In the genomic region with DNA sequence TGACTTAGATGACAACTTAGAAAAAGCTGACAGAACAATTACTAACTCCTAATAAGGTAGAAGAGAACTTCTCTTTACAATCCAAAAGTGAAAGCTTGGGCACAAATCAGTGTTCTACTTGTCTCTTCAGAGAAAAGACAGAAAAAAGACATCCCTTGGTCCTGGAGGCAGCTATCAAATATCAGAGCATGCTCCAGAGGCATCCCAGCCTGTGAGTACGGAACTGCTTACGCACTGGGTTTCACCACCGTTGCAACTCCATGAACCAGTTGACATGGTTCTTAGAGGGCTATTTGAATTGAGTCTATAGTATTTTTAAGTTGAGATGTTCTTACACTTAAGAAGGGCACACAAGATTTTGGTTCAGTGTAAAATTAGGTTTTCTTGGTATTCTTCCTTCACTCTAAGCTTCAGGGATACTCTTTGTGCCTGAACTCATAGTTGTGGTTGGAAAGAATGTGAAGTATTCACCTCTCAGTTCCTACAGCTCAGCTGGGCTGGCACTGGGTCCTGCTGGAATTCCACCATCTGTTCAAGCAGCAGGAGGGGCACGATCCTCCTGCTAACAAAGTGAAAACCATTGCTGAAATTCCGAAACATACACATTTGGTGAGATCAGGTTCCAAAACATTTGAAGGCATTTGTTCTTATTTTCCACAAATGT, we compare ENCODE assay signal across 1 cellular context.
TF ChIP-seq lines count a peak whose summit lies in the region.

No MANE protein-coding gene starts in this region.

TF ChIP-seq in HepG2, 621 proteins besides CTCF, POLR2A, EP300 and RAD21:
- TF ChIP-seq ZSCAN29 (CRISPR knock-in tag; conservative IDR thresholded peaks at IDR 0.05) = no peak
- TF ChIP-seq TFAP4 (IDR thresholded peaks at IDR 0.05; ENCODE audit: borderline replicate concordance, low read depth) = peak; percentile 79
- TF ChIP-seq, protein P1, sequence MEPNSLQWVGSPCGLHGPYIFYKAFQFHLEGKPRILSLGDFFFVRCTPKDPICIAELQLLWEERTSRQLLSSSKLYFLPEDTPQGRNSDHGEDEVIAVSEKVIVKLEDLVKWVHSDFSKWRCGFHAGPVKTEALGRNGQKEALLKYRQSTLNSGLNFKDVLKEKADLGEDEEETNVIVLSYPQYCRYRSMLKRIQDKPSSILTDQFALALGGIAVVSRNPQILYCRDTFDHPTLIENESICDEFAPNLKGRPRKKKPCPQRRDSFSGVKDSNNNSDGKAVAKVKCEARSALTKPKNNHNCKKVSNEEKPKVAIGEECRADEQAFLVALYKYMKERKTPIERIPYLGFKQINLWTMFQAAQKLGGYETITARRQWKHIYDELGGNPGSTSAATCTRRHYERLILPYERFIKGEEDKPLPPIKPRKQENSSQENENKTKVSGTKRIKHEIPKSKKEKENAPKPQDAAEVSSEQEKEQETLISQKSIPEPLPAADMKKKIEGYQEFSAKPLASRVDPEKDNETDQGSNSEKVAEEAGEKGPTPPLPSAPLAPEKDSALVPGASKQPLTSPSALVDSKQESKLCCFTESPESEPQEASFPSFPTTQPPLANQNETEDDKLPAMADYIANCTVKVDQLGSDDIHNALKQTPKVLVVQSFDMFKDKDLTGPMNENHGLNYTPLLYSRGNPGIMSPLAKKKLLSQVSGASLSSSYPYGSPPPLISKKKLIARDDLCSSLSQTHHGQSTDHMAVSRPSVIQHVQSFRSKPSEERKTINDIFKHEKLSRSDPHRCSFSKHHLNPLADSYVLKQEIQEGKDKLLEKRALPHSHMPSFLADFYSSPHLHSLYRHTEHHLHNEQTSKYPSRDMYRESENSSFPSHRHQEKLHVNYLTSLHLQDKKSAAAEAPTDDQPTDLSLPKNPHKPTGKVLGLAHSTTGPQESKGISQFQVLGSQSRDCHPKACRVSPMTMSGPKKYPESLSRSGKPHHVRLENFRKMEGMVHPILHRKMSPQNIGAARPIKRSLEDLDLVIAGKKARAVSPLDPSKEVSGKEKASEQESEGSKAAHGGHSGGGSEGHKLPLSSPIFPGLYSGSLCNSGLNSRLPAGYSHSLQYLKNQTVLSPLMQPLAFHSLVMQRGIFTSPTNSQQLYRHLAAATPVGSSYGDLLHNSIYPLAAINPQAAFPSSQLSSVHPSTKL (CRISPR knock-in tag; IDR thresholded peaks at IDR 0.05) = 0 out of 2 replicates have a peak, but pooled peaks have one; percentile 17
- no peak for TF ChIP-seq SOX13 (IDR thresholded peaks at IDR 0.05)
- TF ChIP-seq SOX13 (CRISPR knock-in tag; conservative IDR thresholded peaks at IDR 0.05 in 1 of 2, IDR thresholded peaks at IDR 0.05 in 1 of 2) = 0 out of 4 replicates have a peak, but pooled peaks of 1 of the 2 experiments have one; percentile 19
- peak; percentile 91 for TF ChIP-seq TEAD3 (CRISPR knock-in tag; optimal IDR thresholded peaks at IDR 0.05; ENCODE audit: borderline replicate concordance)
- TF ChIP-seq CBFB (CRISPR knock-in tag; IDR thresholded peaks at IDR 0.05) = peak; percentile 90
- TF ChIP-seq MAFK (conservative IDR thresholded peaks at IDR 0.05 in 1 of 2, IDR thresholded peaks at IDR 0.05 in 1 of 2; ENCODE audit: low read length in 2 of 2) = peak in 1 of 2 experiments; percentile 40; a peak in 1 of 4 replicates
- no peak for TF ChIP-seq MTA1 (CRISPR knock-in tag; IDR thresholded peaks at IDR 0.05; ENCODE audit: borderline replicate concordance)
